26 cellular contexts compared by ENCODE assay signal in genomic region chr7:128353189-128353588, GRCh38. TPM values are rescaled to one million over a fixed set of nuclear protein-coding genes. Genes with fewer than 3 reads are reported as not detected.
DNase-seq lines count a peak whose midpoint lies in the region; ATAC-seq, FAIRE-seq and TF ChIP-seq lines count a peak whose summit lies in the region.
"Had no signal": no experiment of that assay in that cellular context is flagged by ENCODE, and none has a peak within 500 bp of the region (broad histone marks: within the 10 kb centered on the region; RNA-seq: fewer than 3 reads in every experiment).

No MANE protein-coding gene starts in this region.

- H3F3A ChIP-seq in neural progenitor cell (ENCODE audit: low read depth) = no peaks in the 10 kb centered on the region

- ATAC-seq in IMR-90 (ENCODE audit: low read depth) = no peak
- no peak for ATAC-seq in GM21367 (IDR thresholded peaks at IDR 0.05; ENCODE audit: unreplicated experiment)
- ATAC-seq: left lung had no signal

- intact Hi-C loops in activated CD4-positive, alpha-beta T cell treated with anti-CD3 and anti-CD28 coated beads, Interleukin-2, amount 10 ng/mL, durations not matched to agents 24 days and 14 days (cut with micrococcal nuclease) = loop anchor here (1.0 kb wide), 1 partner anchor 9 kb away; no protein-coding TSS in a partner anchor
- intact Hi-C loops in IMR-90 (cut with micrococcal nuclease) = no loop called here

- H3K9me3 ChIP-seq in IMR-90 (ENCODE audit: control insufficient read depth, insufficient read depth, low read length) (no peaks in the 10 kb centered on the region), H1 (ENCODE audit: insufficient read depth in 2 of 2, low read depth in 1 of 2, low read length in 1 of 2) (no peaks in the 10 kb centered on the region; a peak in 1 of 4 replicates), neural progenitor cell (ENCODE audit: low read depth) (no peaks in the 10 kb centered on the region)
- H3K9me3 ChIP-seq: adrenal gland, left lung, pancreas, right atrium auricular region, tibial nerve had no signal

- peak overlapping the region; percentile 60; the same call in 1 of the 2 replicates for H2BK12ac ChIP-seq in H1 (ENCODE audit: low read depth, low read length)

- H2BK5ac ChIP-seq in IMR-90 (ENCODE audit: low read depth, low read length, poor library complexity, severe bottlenecking) (no peak overlapping the region), H1 (ENCODE audit: low read depth, low read length) (no peak overlapping the region)

- H3K4me1 ChIP-seq in IMR-90 (ENCODE audit: control insufficient read depth, insufficient read depth, low read length) (no peaks in the 10 kb centered on the region), H1 (replicated peaks in 1 of 4; ENCODE audit: control insufficient read depth in 3 of 4, insufficient read depth in 4 of 4, low read length in 3 of 4) (peaks cover 0 to 7% (median 5%) of the 10 kb centered on the region in 4 experiments; a peak in 6 of 7 replicates), neural progenitor cell (peaks cover 5% of the 10 kb centered on the region)
- H3K4me1 ChIP-seq: pancreas had no signal

- H3K14ac ChIP-seq in IMR-90 (replicated peaks; ENCODE audit: low read depth, low read length) (no peak overlapping the region), H1 (ENCODE audit: insufficient read length) (no peak overlapping the region)

- H3K27me3 Mint-ChIP-seq in activated CD4-positive, alpha-beta T cell treated with anti-CD3 and anti-CD28 coated beads, Interleukin-2, amount 10 ng/mL, durations not matched to agents 24 days and 14 days = peaks cover 62% of the 10 kb centered on the region
- peaks cover 26% of the 10 kb centered on the region for H3K27me3 Mint-ChIP-seq in neural progenitor cell (ENCODE audit: insufficient read depth, low read depth)

- BruUV-seq in IMR-90 (replicated peaks; lab: Mats Ljungman, UMichigan) = no TSS peak

- dilution Hi-C loops in IMR-90 (cut with HindIII; ENCODE audit: low sequenced_read_pairs, unreplicated experiment) = no loop called here

- peaks cover 3% of the 10 kb centered on the region; the same call in 1 of the 2 replicates for H3K23me2 ChIP-seq in H1 (ENCODE audit: low read depth, low read length)

- no peak overlapping the region for H3K27ac Mint-ChIP-seq in activated CD4-positive, alpha-beta T cell treated with anti-CD3 and anti-CD28 coated beads, Interleukin-2, amount 10 ng/mL, durations not matched to agents 24 days and 14 days
- peak overlapping the region; percentile 59 for H3K27ac Mint-ChIP-seq in neural progenitor cell
- H3K27ac Mint-ChIP-seq: activated CD4-positive, alpha-beta memory T cell treated with anti-CD3 and anti-CD28 coated beads for 36 hours had no signal

- no peaks in the 10 kb centered on the region for H3K36me3 Mint-ChIP-seq in activated CD4-positive, alpha-beta T cell treated with anti-CD3 and anti-CD28 coated beads, Interleukin-2, amount 10 ng/mL, durations not matched to agents 24 days and 14 days (ENCODE audit: low read depth)
- no peaks in the 10 kb centered on the region for H3K36me3 Mint-ChIP-seq in neural progenitor cell
- H3K36me3 Mint-ChIP-seq: activated CD4-positive, alpha-beta memory T cell treated with anti-CD3 and anti-CD28 coated beads for 36 hours had no signal

- H2AFZ ChIP-seq in IMR-90 (replicated peaks; ENCODE audit: low read length, poor library complexity) (peak overlapping the region; percentile 23), H1 (ENCODE audit: low read length) (no peak overlapping the region), neural progenitor cell (replicated peaks) (no peak overlapping the region)

- H2AK5ac ChIP-seq in IMR-90 (ENCODE audit: low read depth, low read length) (no peak overlapping the region), H1 (ENCODE audit: low read depth, low read length) (peak overlapping the region; percentile 82; the same call in 1 of the 2 replicates)

- H4K20me1 ChIP-seq in IMR-90 (ENCODE audit: insufficient read depth, low read length) (no peaks in the 10 kb centered on the region), H1 (replicated peaks in 1 of 2; ENCODE audit: control insufficient read depth in 1 of 2, insufficient read depth in 2 of 2, low read length in 2 of 2) (peaks cover 0 to 1% of the 10 kb centered on the region in 2 experiments), neural progenitor cell (ENCODE audit: low read depth) (no peaks in the 10 kb centered on the region)

- TF ChIP-seq EP300 in H1 (IDR thresholded peaks at IDR 0.05; ENCODE audit: borderline replicate concordance in 1 of 2, low read depth in 2 of 2, low read length in 2 of 2) = no peak

- H4K5ac ChIP-seq in IMR-90 (ENCODE audit: low read depth, low read length) (no peak overlapping the region), H1 (ENCODE audit: insufficient read length, low read depth, low read length) (no peak overlapping the region)

- H3K9ac ChIP-seq in IMR-90 (ENCODE audit: low read depth, low read length) (no peak overlapping the region), H1 (replicated peaks in 1 of 4; ENCODE audit: extremely low read depth in 1 of 4, low read depth in 3 of 4, low read length in 3 of 4) (no peak overlapping the region; a peak in 1 of 7 replicates), neural progenitor cell (no peak overlapping the region)
- H3K9ac ChIP-seq: KMS-11 had no signal

- H3K36me3 ChIP-seq in IMR-90 (ENCODE audit: control insufficient read depth, insufficient read depth, low read length) = no peaks in the 10 kb centered on the region
- peaks cover 0 to 6% (median 0%) of the 10 kb centered on the region in 4 experiments; a peak in 1 of 8 replicates for H3K36me3 ChIP-seq in H1 (ENCODE audit: control insufficient read depth in 2 of 4, insufficient read depth in 4 of 4, low read length in 3 of 4)
- no peaks in the 10 kb centered on the region for H3K36me3 ChIP-seq in neural progenitor cell
- H3K36me3 ChIP-seq: adrenal gland, left lung, pancreas, right atrium auricular region, tibial nerve had no signal

- FAIRE-seq in H1 (lab: Jason Lieb, UNC) = no peak
- FAIRE-seq: pancreas had no signal

- H3K27me3 ChIP-seq in IMR-90 (ENCODE audit: control insufficient read depth, insufficient read depth, low read length) = peaks cover 89% of the 10 kb centered on the region
- peaks cover 34 to 70% (median 57%) of the 10 kb centered on the region in 4 experiments for H3K27me3 ChIP-seq in H1 (replicated peaks in 1 of 4; ENCODE audit: control insufficient read depth in 3 of 4, extremely low read depth in 1 of 4, insufficient read depth in 3 of 4, low read length in 3 of 4)
- peaks cover 93% of the 10 kb centered on the region for H3K27me3 ChIP-seq in neural progenitor cell
- H3K27me3 ChIP-seq: right atrium auricular region had no signal

- no peak for TF ChIP-seq CTCF in IMR-90 (conservative IDR thresholded peaks at IDR 0.05; ENCODE audit: low read depth, low read length)
- no peak for TF ChIP-seq CTCF in H1 (IDR thresholded peaks at IDR 0.05; ENCODE audit: control extremely low read depth in 1 of 3, insufficient read depth in 1 of 3, low read depth in 1 of 3, low read length in 3 of 3)
- TF ChIP-seq CTCF in neural progenitor cell (IDR thresholded peaks at IDR 0.05) = no peak

- in situ Hi-C loops in IMR-90 (cut with MboI; ENCODE audit: low sequenced_read_pairs) = no loop called here

- WGBS in IMR-90 (ENCODE audit: extremely low coverage in 2 of 2, insufficient read length in 1 of 2), 2 experiments = 80% methylated on average over 2 of the region's 3 CpGs; no CpG with 5 or more reads in 1 of the 2 experiments
- WGBS in H1 (ENCODE audit: extremely low coverage in 1 of 2, insufficient coverage in 1 of 2, insufficient read length in 1 of 2, insufficient replicate concordance in 2 of 2, low coverage in 1 of 2, low lambda C conversion rate in 2 of 2, missing lambda C conversion rate in 1 of 2), 2 experiments = 92% methylated on average over 3 of the region's 3 CpGs; no CpG with 5 or more reads in 1 of the 2 experiments

- no peak overlapping the region for H2AK9ac ChIP-seq in IMR-90 (replicated peaks; ENCODE audit: low read depth, low read length, poor library complexity)

- H3K56ac ChIP-seq in IMR-90 (ENCODE audit: extremely low read depth, insufficient read depth, low read length) (no peak overlapping the region), H1 (replicated peaks; ENCODE audit: insufficient read length, low read depth, low read length) (no peak overlapping the region)

- CTCF ChIA-PET in IMR-90 (lab: Yijun Ruan, JAX) (no interaction called here), H1 (lab: Charles Lee; ENCODE audit: partially characterized antibody) (interaction anchor here (0.7 to 11.5 kb wide), 8 partner anchors 8 to 466 kb away, joined by 3 to 274 read pairs (median 4); no protein-coding TSS in a partner anchor)

- no peak overlapping the region for H3K4ac ChIP-seq in IMR-90 (ENCODE audit: low read depth, low read length)
- H3K4ac ChIP-seq in H1 (replicated peaks; ENCODE audit: insufficient read length, low read depth, low read length) = no peak overlapping the region

- no peak overlapping the region for H2BK120ac ChIP-seq in IMR-90 (ENCODE audit: low read depth, low read length)
- no peak overlapping the region for H2BK120ac ChIP-seq in H1 (replicated peaks; ENCODE audit: low read depth, low read length)

- no peaks in the 10 kb centered on the region for H3K9me1 ChIP-seq in IMR-90 (ENCODE audit: insufficient read depth, low read length)

- H2BK20ac ChIP-seq in IMR-90 (ENCODE audit: low read depth, low read length) (no peak overlapping the region), H1 (ENCODE audit: low read length) (no peak overlapping the region)

- H3K4me3 Mint-ChIP-seq in activated CD4-positive, alpha-beta T cell treated with anti-CD3 and anti-CD28 coated beads, Interleukin-2, amount 10 ng/mL, durations not matched to agents 24 days and 14 days = peak overlapping the region; percentile 50
- no peak overlapping the region for H3K4me3 Mint-ChIP-seq in neural progenitor cell
- H3K4me3 Mint-ChIP-seq: activated CD4-positive, alpha-beta memory T cell treated with anti-CD3 and anti-CD28 coated beads for 36 hours had no signal

- H3K23ac ChIP-seq in IMR-90 (ENCODE audit: low read depth, low read length) (no peak overlapping the region), H1 (ENCODE audit: insufficient read length) (no peak overlapping the region)

- TF ChIP-seq RAD21 in IMR-90 (IDR thresholded peaks at IDR 0.05; ENCODE audit: low read length) = no peak
- TF ChIP-seq RAD21 in H1 (IDR thresholded peaks at IDR 0.05 in 1 of 2, conservative IDR thresholded peaks at IDR 0.05 in 1 of 2; ENCODE audit: low read depth in 2 of 2, low read length in 2 of 2) = no peak

- H3K79me1 ChIP-seq in IMR-90 (ENCODE audit: low read depth in 1 of 2, low read length in 2 of 2) (no peaks in the 10 kb centered on the region), H1 (ENCODE audit: low read depth, low read length) (no peaks in the 10 kb centered on the region)

- TF ChIP-seq POLR2A in IMR-90 (IDR thresholded peaks at IDR 0.05; ENCODE audit: low read depth, low read length) (no peak), H1 (IDR thresholded peaks at IDR 0.05; ENCODE audit: control extremely low read depth in 1 of 2, low read depth in 2 of 2, low read length in 2 of 2) (no peak)

- H3K4me2 ChIP-seq in IMR-90 (ENCODE audit: low read depth, low read length) = no peak overlapping the region
- H3K4me2 ChIP-seq in H1 (ENCODE audit: insufficient read depth in 1 of 2, low read depth in 2 of 2, low read length in 2 of 2) = no peak overlapping the region
- no peak overlapping the region for H3K4me2 ChIP-seq in neural progenitor cell
- H3K4me2 ChIP-seq: KMS-11, smooth muscle cell had no signal

- H3K4me3 ChIP-seq in IMR-90 (ENCODE audit: insufficient read depth, low read depth, low read length) (no peak overlapping the region), H1 (ENCODE audit: extremely low read depth in 1 of 4, insufficient read depth in 2 of 4, low read depth in 3 of 4, low read length in 4 of 4) (no peak overlapping the region), neural progenitor cell (no peak overlapping the region)
- H3K4me3 ChIP-seq: adrenal gland, left lung, pancreas, right atrium auricular region, smooth muscle cell, tibial nerve had no signal

- POLR2A ChIA-PET in IMR-90 (lab: Charles Lee; ENCODE audit: unreplicated experiment) = no interaction called here
- POLR2A ChIA-PET in H1 (lab: Charles Lee; ENCODE audit: partially characterized antibody) = interaction anchor here (0.9 kb wide), 1 partner anchor 28 kb away, joined by 3 read pairs; no protein-coding TSS in a partner anchor

- H3K18ac ChIP-seq in IMR-90 (ENCODE audit: low read depth, low read length) = no peak overlapping the region
- H3K18ac ChIP-seq in H1 (ENCODE audit: extremely low read depth, low read length) = no peak overlapping the region

- no peak overlapping the region for H3K27ac ChIP-seq in IMR-90 (ENCODE audit: insufficient read depth, low read length)
- H3K27ac ChIP-seq in H1 (ENCODE audit: low read depth, low read length) = no peak overlapping the region
- H3K27ac ChIP-seq in neural progenitor cell = no peak overlapping the region
- H3K27ac ChIP-seq: adrenal gland, KMS-11, left lung, pancreas, right atrium auricular region, tibial nerve had no signal

- H3K9me3 Mint-ChIP-seq in activated CD4-positive, alpha-beta T cell treated with anti-CD3 and anti-CD28 coated beads, Interleukin-2, amount 10 ng/mL, durations not matched to agents 24 days and 14 days = no peaks in the 10 kb centered on the region
- no peaks in the 10 kb centered on the region for H3K9me3 Mint-ChIP-seq in neural progenitor cell
- H3K9me3 Mint-ChIP-seq: activated CD4-positive, alpha-beta memory T cell treated with anti-CD3 and anti-CD28 coated beads for 36 hours; brain had no signal

- H3K79me2 ChIP-seq in H1 (ENCODE audit: control insufficient read depth in 1 of 2, insufficient read depth in 2 of 2, low read length in 2 of 2) = no peaks in the 10 kb centered on the region
- H3K79me2 ChIP-seq in neural progenitor cell (ENCODE audit: low read depth) = no peaks in the 10 kb centered on the region

- no peak for DNase-seq in activated CD4-positive, alpha-beta T cell treated with anti-CD3 and anti-CD28 coated beads, Interleukin-2, amount 10 ng/mL, durations not matched to agents 24 days and 14 days
- no peak for DNase-seq in activated CD4-positive, alpha-beta T cell treated with anti-CD3 and anti-CD28 coated beads, Interleukin-2, amount 50 U/mL, for 1 hour
- DNase-seq in IMR-90 (no peak), H1 (ENCODE audit: low read depth in 1 of 2, low spot score in 2 of 2) (no peak), neural progenitor cell (ENCODE audit: low spot score) (no peak), NOMO-1 treated with dmso at 0.1 percent for 144 hours (lab: John Stamatoyannopoulos, UW; ENCODE audit: unreplicated experiment) (no peak), RPMI8226 (no peak)
- DNase-seq: activated CD4-positive, alpha-beta memory T cell treated with anti-CD3 and anti-CD28 coated beads for 36 hours; activated CD8-positive, alpha-beta memory T cell treated with anti-CD3 and anti-CD28 coated beads, Interleukin-2, amount 50 U/mL, for 48 hours; activated effector memory CD4-positive, alpha-beta T cell treated with anti-CD3 and anti-CD28 coated beads, Interleukin-2, amount 50 U/mL, for 16 hours; adrenal gland; DMS79 treated with DMSO at 0.1 percent for 48 hours; GF-D8; left lung; NCI-H1417; NCI-H345; NCI-H82; pancreas; stimulated activated CD4-positive, alpha-beta T cell treated with anti-CD3 and anti-CD28 coated beads, Interleukin-1b, Interleukin-23, amount 100 ng/mL, for 48 hours; stimulated activated CD8-positive, alpha-beta memory T cell treated with anti-CD3 and anti-CD28 coated beads, Interleukin-4, amount 100 ng/mL, for 48 hours had no signal

- no peak overlapping the region for H4K8ac ChIP-seq in IMR-90 (ENCODE audit: low read depth in 2 of 2, low read length in 2 of 2)
- H4K8ac ChIP-seq in H1 (ENCODE audit: extremely low read depth, insufficient read depth, low read length) = no peak overlapping the region

- H2BK15ac ChIP-seq in IMR-90 (ENCODE audit: low read depth, low read length) = no peak overlapping the region
- no peak overlapping the region for H2BK15ac ChIP-seq in H1 (ENCODE audit: low read length)

- H3K4me1 Mint-ChIP-seq in activated CD4-positive, alpha-beta T cell treated with anti-CD3 and anti-CD28 coated beads, Interleukin-2, amount 10 ng/mL, durations not matched to agents 24 days and 14 days = peaks cover 6% of the 10 kb centered on the region
- peaks cover 30% of the 10 kb centered on the region for H3K4me1 Mint-ChIP-seq in neural progenitor cell

- H4K91ac ChIP-seq in IMR-90 (ENCODE audit: insufficient read depth, low read depth, low read length) (no peak overlapping the region), H1 (replicated peaks; ENCODE audit: insufficient read length, low read length) (no peak overlapping the region)

RNA-seq across cellular contexts. Expression of gene PRRT4, which starts 8.3 kb away (rescaled TPM):
- 0.14 TPM in 2 replicates for total RNA-seq in activated CD4-positive, alpha-beta T cell treated with anti-CD3 and anti-CD28 coated beads, Interleukin-2, amount 10 ng/mL, durations not matched to agents 24 days and 14 days
- total RNA-seq in IMR-90 (2012; rRNA removed) (not detected in 2 replicates), neural progenitor cell (ENCODE audit: low replicate concordance) (0.68 TPM in 1 of 2 replicates, not detected in the other)
- polyA plus RNA-seq in IMR-90 (2012; rRNA removed) (not detected in 2 replicates), H1 (2011; rRNA removed) (1.0 and 2.4 TPM in 2 replicates)
- 0.03 TPM in 1 of 2 replicates, not detected in the other for polyA plus RNA-seq in IMR-90 (2012; cell fraction: cytosol; rRNA removed)
- polyA plus RNA-seq in IMR-90 (2012; cell fraction: nucleus; rRNA removed; ENCODE audit: low replicate concordance) = 0.03 and 0.08 TPM in 2 replicates
- 0.34 and 0.69 TPM in 2 replicates for total RNA-seq in H1 (2021; fragmentation: NEBNext Ultra II Directional; extraction: Animal tissue kit (Norgen Biotek cat#: 25700))
- 0.85 TPM for polyA plus RNA-seq in H1 (2011; cell fraction: cytosol; rRNA removed)
- polyA plus RNA-seq in H1 (2011; cell fraction: nucleus; rRNA removed) = 2.1 TPM
- polyA plus RNA-seq in H1 (2012, experiment 1 of 2) = 0.40 to 1.2 TPM (median 0.82 TPM) in 4 replicates
- 0.54 TPM for polyA plus RNA-seq in H1 (2012, experiment 2 of 2)
- polyA plus RNA-seq in H1 (2013, experiment 1 of 2) = 1.1 TPM
- polyA plus RNA-seq in H1 (2013, experiment 2 of 2) = 1.2 TPM
- 0.47 TPM in 1 of 2 replicates, not detected in the other for polyA minus RNA-seq in H1 (2011; rRNA and poly(A)+ RNA removed)
- polyA minus RNA-seq in H1 (2011; cell fraction: cytosol; rRNA and poly(A)+ RNA removed) = 1.2 TPM
- polyA minus RNA-seq in H1 (2011; cell fraction: nucleus; rRNA and poly(A)+ RNA removed) = 2.0 TPM

RNA-seq across cellular contexts. Expression of gene RBM28, which starts 9.5 kb away (rescaled TPM):
- total RNA-seq in activated CD4-positive, alpha-beta T cell treated with anti-CD3 and anti-CD28 coated beads, Interleukin-2, amount 10 ng/mL, durations not matched to agents 24 days and 14 days = 76.7 and 85.8 TPM in 2 replicates
- 12.4 and 18.6 TPM in 2 replicates for total RNA-seq in IMR-90 (2012; rRNA removed)
- 18.6 and 20.4 TPM in 2 replicates for polyA plus RNA-seq in IMR-90 (2012; rRNA removed)
- polyA plus RNA-seq in IMR-90 (2012; cell fraction: cytosol; rRNA removed) = 4.5 and 11.5 TPM in 2 replicates
- 13.8 and 59.8 TPM in 2 replicates for polyA plus RNA-seq in IMR-90 (2012; cell fraction: nucleus; rRNA removed; ENCODE audit: low replicate concordance)
- 65.3 and 68.0 TPM in 2 replicates for total RNA-seq in H1 (2021; fragmentation: NEBNext Ultra II Directional; extraction: Animal tissue kit (Norgen Biotek cat#: 25700))
- 9.6 and 12.8 TPM in 2 replicates for polyA plus RNA-seq in H1 (2011; rRNA removed)
- polyA plus RNA-seq in H1 (2011; cell fraction: cytosol; rRNA removed) = 22.5 TPM
- polyA plus RNA-seq in H1 (2011; cell fraction: nucleus; rRNA removed) = 29.4 TPM
- 42.6 to 66.7 TPM (median 46.6 TPM) in 4 replicates for polyA plus RNA-seq in H1 (2012, experiment 1 of 2)
- polyA plus RNA-seq in H1 (2012, experiment 2 of 2) = 5.3 TPM
- 33.8 TPM for polyA plus RNA-seq in H1 (2013, experiment 1 of 2)
- 32.7 TPM for polyA plus RNA-seq in H1 (2013, experiment 2 of 2)
- 15.3 and 17.3 TPM in 2 replicates for polyA minus RNA-seq in H1 (2011; rRNA and poly(A)+ RNA removed)
- polyA minus RNA-seq in H1 (2011; cell fraction: cytosol; rRNA and poly(A)+ RNA removed) = 27.2 TPM
- polyA minus RNA-seq in H1 (2011; cell fraction: nucleus; rRNA and poly(A)+ RNA removed) = 21.5 TPM
- total RNA-seq in neural progenitor cell (ENCODE audit: low replicate concordance) = 33.4 and 33.5 TPM in 2 replicates

RNA-seq across cellular contexts. Expression of gene IMPDH1, which starts 56.6 kb away (rescaled TPM):
- 102 and 105 TPM in 2 replicates for total RNA-seq in activated CD4-positive, alpha-beta T cell treated with anti-CD3 and anti-CD28 coated beads, Interleukin-2, amount 10 ng/mL, durations not matched to agents 24 days and 14 days
- total RNA-seq in IMR-90 (2012; rRNA removed) = 45.3 and 49.5 TPM in 2 replicates
- polyA plus RNA-seq in IMR-90 (2012; rRNA removed) = 69.3 and 72.0 TPM in 2 replicates
- 76.2 and 79.9 TPM in 2 replicates for polyA plus RNA-seq in IMR-90 (2012; cell fraction: cytosol; rRNA removed)
- 87.3 and 216 TPM in 2 replicates for polyA plus RNA-seq in IMR-90 (2012; cell fraction: nucleus; rRNA removed; ENCODE audit: low replicate concordance)
- 44.0 and 45.8 TPM in 2 replicates for total RNA-seq in H1 (2021; fragmentation: NEBNext Ultra II Directional; extraction: Animal tissue kit (Norgen Biotek cat#: 25700))
- polyA plus RNA-seq in H1 (2011; rRNA removed) = 45.8 and 65.7 TPM in 2 replicates
- 43.6 TPM for polyA plus RNA-seq in H1 (2011; cell fraction: cytosol; rRNA removed)
- polyA plus RNA-seq in H1 (2011; cell fraction: nucleus; rRNA removed) = 114 TPM
- 25.6 to 53.4 TPM (median 41.9 TPM) in 4 replicates for polyA plus RNA-seq in H1 (2012, experiment 1 of 2)
- 34.0 TPM for polyA plus RNA-seq in H1 (2012, experiment 2 of 2)
- polyA plus RNA-seq in H1 (2013, experiment 1 of 2) = 24.3 TPM
- 24.7 TPM for polyA plus RNA-seq in H1 (2013, experiment 2 of 2)
- 45.8 and 49.4 TPM in 2 replicates for polyA minus RNA-seq in H1 (2011; rRNA and poly(A)+ RNA removed)
- 24.7 TPM for polyA minus RNA-seq in H1 (2011; cell fraction: cytosol; rRNA and poly(A)+ RNA removed)
- 44.8 TPM for polyA minus RNA-seq in H1 (2011; cell fraction: nucleus; rRNA and poly(A)+ RNA removed)
- total RNA-seq in neural progenitor cell (ENCODE audit: low replicate concordance) = 17.0 and 30.8 TPM in 2 replicates
